In genomic region chr21:35400233-35400939, GRCh38 we compare ENCODE assay signal across 8 cellular contexts.
DNase-seq lines count a peak whose midpoint lies in the region; ATAC-seq, FAIRE-seq and TF ChIP-seq lines count a peak whose summit lies in the region.

No MANE protein-coding gene starts in this region.

- no TSS peak for BruUV-seq in HepG2 (replicated peaks; lab: Mats Ljungman, UMichigan)

- no peak overlapping the region for H3K4me2 ChIP-seq in HepG2 (ENCODE audit: low read depth, low read length)

- H3K9me3 ChIP-seq in HepG2 (ENCODE audit: low read length): no peaks in the 10 kb centered on the region
- no peaks in the 10 kb centered on the region for H3K9me3 ChIP-seq in thyroid gland

- H3K27me3 ChIP-seq in HepG2 (ENCODE audit: control insufficient read depth in 1 of 2, insufficient read depth in 2 of 2, low read length in 2 of 2): peaks cover 0 to 11% of the 10 kb centered on the region in 2 experiments; a peak in 3 of 5 replicates
- H3K27me3 ChIP-seq in thyroid gland: no peaks in the 10 kb centered on the region

- TF ChIP-seq RAD21 in HepG2 (CRISPR knock-in tag; IDR thresholded peaks at IDR 0.05): peak; percentile 62

- TF ChIP-seq CTCF in AG09309 (IDR thresholded peaks at IDR 0.05; ENCODE audit: control insufficient read depth, insufficient read depth, low read depth, low read length, missing control alignments) (peak; percentile 44), HepG2 (CRISPR knock-in tag; IDR thresholded peaks at IDR 0.05) (peak; percentile 69), thyroid gland (IDR thresholded peaks at IDR 0.05) (peak in 4 of 6 experiments; percentile 44 to 67 (median 54))

- H3K4me1 Mint-ChIP-seq in T-cell: peaks cover 0 to 21% (median 10%) of the 10 kb centered on the region in 3 donors
- no peaks in the 10 kb centered on the region for H3K4me1 Mint-ChIP-seq in central memory CD8-positive, alpha-beta T cell

- no peak overlapping the region for H3K9ac ChIP-seq in HepG2 (ENCODE audit: insufficient read depth, low read depth, low read length)

- POLR2A ChIA-PET in T-cell (lab: Charles Lee): no interaction called here
- POLR2A ChIA-PET in HepG2 (lab: Yijun Ruan, JAX): interaction anchor here (1.0 to 1.7 kb wide), 2 partner anchors 510 to 512 kb away, joined by 3 to 8 read pairs; no protein-coding TSS in a partner anchor

- no peaks in the 10 kb centered on the region for H3K79me2 ChIP-seq in HepG2 (ENCODE audit: insufficient read depth, low read length)

- no peak overlapping the region for H3K4me3 Mint-ChIP-seq in T-cell
- H3K4me3 Mint-ChIP-seq in central memory CD8-positive, alpha-beta T cell: no peak overlapping the region

- TF ChIP-seq POLR2A in HepG2 (IDR thresholded peaks at IDR 0.05; ENCODE audit: insufficient read depth in 1 of 2, low read depth in 2 of 2, low read length in 2 of 2) (no peak), thyroid gland (IDR thresholded peaks at IDR 0.05) (no peak)

- CTCF ChIA-PET in T-cell (lab: Charles Lee): interaction anchor here (0.5 to 2.5 kb wide), 23 partner anchors 11 to 1040 kb away, joined by 3 to 18 read pairs (median 3); no protein-coding TSS in a partner anchor
- CTCF ChIA-PET in HepG2 (lab: Yijun Ruan, JAX; ENCODE audit: low intra/inter-chr PET ratio, low total read pairs): interaction anchor here (0.9 to 2.0 kb wide), 5 partner anchors 457 to 707 kb away, joined by 3 to 11 read pairs (median 5); no protein-coding TSS in a partner anchor

- peak; percentile 75 for FAIRE-seq in HepG2 (lab: Jason Lieb, UNC)

- no peaks in the 10 kb centered on the region for H3K9me3 Mint-ChIP-seq in T-cell
- H3K9me3 Mint-ChIP-seq in central memory CD8-positive, alpha-beta T cell: no peaks in the 10 kb centered on the region

- no peak overlapping the region for H2AFZ ChIP-seq in HepG2 (ENCODE audit: low read length)

- H4K20me1 ChIP-seq in HepG2 (ENCODE audit: insufficient read depth, low read length): no peaks in the 10 kb centered on the region

- no peaks in the 10 kb centered on the region for H3K4me1 ChIP-seq in HepG2 (ENCODE audit: insufficient read depth, low read length)
- no peaks in the 10 kb centered on the region for H3K4me1 ChIP-seq in thyroid gland

- TF ChIP-seq EP300 in HepG2 (IDR thresholded peaks at IDR 0.05; ENCODE audit: low read depth in 2 of 2, low read length in 2 of 2) (no peak), HepG2 (CRISPR knock-in tag; IDR thresholded peaks at IDR 0.05; ENCODE audit: borderline replicate concordance) (no peak)

- in situ Hi-C loops in HepG2 (cut with HindIII; ENCODE audit: extremely low pct_ligation_motif_present, low pct_unique_long_range_greater_than_20kb): loop anchor here (10.0 to 25.0 kb wide), 2 partner anchors 516 to 663 kb away; no protein-coding TSS in a partner anchor

- H3K27ac Mint-ChIP-seq in T-cell: no peak overlapping the region
- H3K27ac Mint-ChIP-seq in central memory CD8-positive, alpha-beta T cell (ENCODE audit: low read depth): no peak overlapping the region

- no peaks in the 10 kb centered on the region for H3K36me3 Mint-ChIP-seq in T-cell
- no peaks in the 10 kb centered on the region for H3K36me3 Mint-ChIP-seq in central memory CD8-positive, alpha-beta T cell (ENCODE audit: insufficient read depth)

- no peak overlapping the region for H3K27ac ChIP-seq in HepG2 (ENCODE audit: extremely low read length, insufficient read depth, low read length)
- H3K27ac ChIP-seq in thyroid gland: no peak overlapping the region

- 29% methylated on average over 7 of the region's 8 CpGs for WGBS in HepG2 (ENCODE audit: low lambda C conversion rate)
- 40% methylated on average over 8 of the region's 8 CpGs for whole genome bisulfite sequencing in thyroid gland, 2 donors

- peaks cover under 1 to 5% of the 10 kb centered on the region in 2 donors for H3K27me3 Mint-ChIP-seq in T-cell
- peaks cover 15% of the 10 kb centered on the region for H3K27me3 Mint-ChIP-seq in central memory CD8-positive, alpha-beta T cell

- H3K36me3 ChIP-seq in HepG2 (replicated peaks in 1 of 2; ENCODE audit: control insufficient read depth in 1 of 2, insufficient read depth in 2 of 2, low read length in 2 of 2) (no peaks in the 10 kb centered on the region), thyroid gland (no peaks in the 10 kb centered on the region)

- peak; percentile 51 for ATAC-seq in GM18867 (IDR thresholded peaks at IDR 0.05; ENCODE audit: unreplicated experiment)
- ATAC-seq in T-cell (replicated peaks in 1 of 4): peak; percentile 81 to 94 (median 93)
- ATAC-seq in central memory CD8-positive, alpha-beta T cell (replicated peaks; ENCODE audit: extremely low read depth, poor library complexity, severe bottlenecking): peak; percentile 65
- peak; percentile 87 for ATAC-seq in HepG2
- no peak for ATAC-seq in HG02938 (IDR thresholded peaks at IDR 0.05; ENCODE audit: unreplicated experiment)

- DNase-seq in AG09309 (ENCODE audit: low read depth): no peak
- DNase-seq in NCI-H146 treated with DMSO at 0.1 percent for 48 hours (lab: John Stamatoyannopoulos, UW; ENCODE audit: unreplicated experiment): peak; percentile 29
- DNase-seq in T-cell: peak in 28 of 34 experiments; percentile 0 to 49 (median 18)
- DNase-seq in central memory CD8-positive, alpha-beta T cell (ENCODE audit: low spot score in 2 of 2): peak in 1 of 2 donors; percentile 22
- peak; percentile 67 for DNase-seq in HepG2 (ENCODE audit: low spot score)
- DNase-seq in thyroid gland: peak in 1 of 2 donors; percentile 3

- H3K4me3 ChIP-seq in AG09309 (ENCODE audit: control insufficient read depth, low read depth, low read length): no peak overlapping the region
- no peak overlapping the region for H3K4me3 ChIP-seq in HepG2 (replicated peaks in 1 of 3; ENCODE audit: insufficient read depth in 1 of 3, low read depth in 2 of 3, low read length in 3 of 3)
- H3K4me3 ChIP-seq in thyroid gland (replicated peaks in 1 of 3): no peak overlapping the region

- intact Hi-C loops in HepG2 (cut with micrococcal nuclease; ENCODE audit: unreplicated experiment) (loop anchor here (1.0 to 5.0 kb wide), 5 partner anchors 349 to 708 kb away; no protein-coding TSS in a partner anchor), thyroid gland (cut with DNase I) (loop anchor here (10.0 kb wide), 1 partner anchor 516 kb away; no protein-coding TSS in a partner anchor)

TF ChIP-seq in HepG2, 621 proteins besides CTCF, POLR2A, EP300 and RAD21 (continues in another document):
- TF ChIP-seq ZNF773 (CRISPR knock-in tag; IDR thresholded peaks at IDR 0.05; ENCODE audit: borderline replicate concordance): no peak
- TF ChIP-seq ZNF652 (CRISPR knock-in tag; IDR thresholded peaks at IDR 0.05; ENCODE audit: borderline replicate concordance, low read depth): peak; percentile 95
- no peak for TF ChIP-seq SYNCRIP (IDR thresholded peaks at IDR 0.05; ENCODE audit: insufficient read depth, low read depth, low read length)
- no peak for TF ChIP-seq GMEB1 (CRISPR knock-in tag; IDR thresholded peaks at IDR 0.05; ENCODE audit: borderline replicate concordance)
- no peak for TF ChIP-seq ZBTB49 (CRISPR knock-in tag; IDR thresholded peaks at IDR 0.05; ENCODE audit: borderline replicate concordance)
- no peak for TF ChIP-seq CC2D1A (CRISPR knock-in tag; IDR thresholded peaks at IDR 0.05)
- no peak for TF ChIP-seq HMG20A (CRISPR knock-in tag; IDR thresholded peaks at IDR 0.05; ENCODE audit: borderline replicate concordance)
- no peak for TF ChIP-seq ATF6 (CRISPR knock-in tag; conservative IDR thresholded peaks at IDR 0.05)
- TF ChIP-seq ZNF292 (CRISPR knock-in tag; IDR thresholded peaks at IDR 0.05; ENCODE audit: borderline replicate concordance, low read depth): no peak
- TF ChIP-seq NCOA2 (CRISPR knock-in tag; IDR thresholded peaks at IDR 0.05): no peak
- peak; percentile 84 for TF ChIP-seq SMC3 (IDR thresholded peaks at IDR 0.05; ENCODE audit: low read length)
